8 cellular contexts compared by ENCODE assay signal in genomic region chr6:35973670-35974222, GRCh38. TPM values are rescaled to one million over a fixed set of nuclear protein-coding genes. Genes with fewer than 3 reads are reported as not detected.
A peak's percentile ranks its signal among the peaks of the same experiment; 100 is the strongest.
DNase-seq lines count a peak whose midpoint lies in the region; ATAC-seq, FAIRE-seq and TF ChIP-seq lines count a peak whose summit lies in the region.

No MANE protein-coding gene starts in this region.

- FAIRE-seq in bronchial epithelial cell (lab: Jason Lieb, UNC), result no peak

- no peaks in the 10 kb centered on the region for H3K9me3 ChIP-seq in tibial nerve

- 80 to 82% methylated on average over 9 of the region's 9 CpGs for WGBS in tibial nerve, 2 donors

- ATAC-seq in GM19023 (IDR thresholded peaks at IDR 0.05; ENCODE audit: unreplicated experiment) (peak; percentile 76), HG03439 (IDR thresholded peaks at IDR 0.05; ENCODE audit: unreplicated experiment) (peak; percentile 84), HG02623 (IDR thresholded peaks at IDR 0.05; ENCODE audit: unreplicated experiment) (no peak)

- H3K36me3 ChIP-seq in bronchial epithelial cell (ENCODE audit: control insufficient read depth, insufficient read depth, low read length), result no peaks in the 10 kb centered on the region
- no peaks in the 10 kb centered on the region for H3K36me3 ChIP-seq in tibial nerve

- H3K4me3 ChIP-seq in bronchial epithelial cell (ENCODE audit: low read depth, low read length) (no peak overlapping the region), tibial nerve (no peak overlapping the region)

- DNase-seq in CD1c-positive myeloid dendritic cell (ENCODE audit: extremely low spot score) (peak; percentile 17), bronchial epithelial cell (ENCODE audit: low read depth) (peak; percentile 8), DMS114 treated with DMSO at 0.1 percent for 48 hours (lab: John Stamatoyannopoulos, UW; ENCODE audit: unreplicated experiment) (no peak), GOT3 (lab: John Stamatoyannopoulos, UW) (no peak), tibial nerve (ENCODE audit: low spot score in 2 of 2) (no peak)

- TF ChIP-seq EP300 in tibial nerve (IDR thresholded peaks at IDR 0.05), result no peak

- H3K27me3 ChIP-seq in bronchial epithelial cell (ENCODE audit: control insufficient read depth, insufficient read depth, low read length) (no peaks in the 10 kb centered on the region), tibial nerve (no peaks in the 10 kb centered on the region)

- peaks cover 0 to 7% (median 5%) of the 10 kb centered on the region in 4 donors for H3K4me1 ChIP-seq in tibial nerve

- no peak for TF ChIP-seq POLR2A in tibial nerve (IDR thresholded peaks at IDR 0.05)

- no peak overlapping the region for H3K27ac ChIP-seq in tibial nerve

- TF ChIP-seq CTCF in bronchial epithelial cell (IDR thresholded peaks at IDR 0.05; ENCODE audit: insufficient read depth, low read length, severe bottlenecking) (no peak), tibial nerve (IDR thresholded peaks at IDR 0.05) (no peak)

RNA-seq across cellular contexts. Expression of gene SLC26A8, which starts 50.7 kb away (rescaled TPM):
- not detected in 2 replicates for total RNA-seq in bronchial epithelial cell
- 1 to 10 TPM in 1 of 4 donors, under 1 TPM in 1, not detected in 2; 0.30 to 1.1 TPM for total RNA-seq in tibial nerve

RNA-seq across cellular contexts. Expression of gene SRPK1, which starts 52.8 kb away (rescaled TPM):
- total RNA-seq in bronchial epithelial cell, result 56.3 and 90.6 TPM in 2 replicates
- 10 to 100 TPM; 23.2 to 48.0 (median 40.2) TPM for total RNA-seq in tibial nerve

RNA-seq across cellular contexts. Expression of gene MAPK14, which starts 53.9 kb away (rescaled TPM):
- total RNA-seq in bronchial epithelial cell (38.4 and 44.7 TPM in 2 replicates), tibial nerve (10 to 100 TPM; 73.5 to 88.1 (median 83.2) TPM)

Comparison
In these comparisons a context has a peak if more than half of its experiments do, and no peak if none do; other contexts are left out.
1. DNase-seq: peak in CD1c-positive myeloid dendritic cell (single experiment) and bronchial epithelial cell (single experiment); none in DMS114 treated with DMSO at 0.1 percent for 48 hours (single experiment), GOT3 (single experiment) and tibial nerve (0 of 2).